In genomic region chr5:69188811-69189161, GRCh38 we compare ENCODE assay signal across 8 cellular contexts.
DNase-seq lines count a peak whose midpoint lies in the region; ATAC-seq and TF ChIP-seq lines count a peak whose summit lies in the region.

No MANE protein-coding gene starts in this region.

- H3K9ac ChIP-seq in DND-41 (ENCODE audit: low read depth, low read length) (peak overlapping the region; percentile 77), NT2/D1 (ENCODE audit: insufficient read length, low read depth) (peak overlapping the region; percentile 93), parathyroid adenoma (peak overlapping the region; percentile 12)

- peak overlapping the region; percentile 48 to 88 for H3K4me3 ChIP-seq in DND-41 (ENCODE audit: low read depth in 1 of 2, low read length in 2 of 2)
- peak overlapping the region; percentile 93 for H3K4me3 ChIP-seq in NT2/D1 (ENCODE audit: insufficient read length, low read depth)
- H3K4me3 ChIP-seq in epithelial cell of esophagus (ENCODE audit: low read length): peak overlapping the region; percentile 98
- peak overlapping the region; percentile 91 for H3K4me3 ChIP-seq in parathyroid adenoma (ENCODE audit: low read depth, low read length)

- DNase-seq in DND-41: no peak
- DNase-seq in NT2/D1 (ENCODE audit: low read depth, low spot score): no peak
- DNase-seq in epithelial cell of esophagus (ENCODE audit: low read depth): no peak
- no peak for DNase-seq in kidney glomerular epithelial cell (lab: John Stamatoyannopoulos, UW)
- DNase-seq in 8988T: no peak

- TF ChIP-seq CTCF in DND-41 (IDR thresholded peaks at IDR 0.05; ENCODE audit: borderline replicate concordance, extremely low read depth, low read length, poor library complexity, severe bottlenecking) (no peak), epithelial cell of esophagus (IDR thresholded peaks at IDR 0.05; ENCODE audit: insufficient read depth, low read depth, low read length, missing control alignments) (no peak), parathyroid adenoma (IDR thresholded peaks at IDR 0.05) (no peak)

- H3K27me3 ChIP-seq in DND-41 (ENCODE audit: insufficient read depth, low read length, poor library complexity): no peaks in the 10 kb centered on the region
- H3K27me3 ChIP-seq in NT2/D1 (ENCODE audit: insufficient read depth, insufficient read length): no peaks in the 10 kb centered on the region
- H3K27me3 ChIP-seq in parathyroid adenoma (ENCODE audit: control insufficient read depth, insufficient read depth, low read length): no peaks in the 10 kb centered on the region

- no peaks in the 10 kb centered on the region for H4K20me1 ChIP-seq in DND-41 (ENCODE audit: insufficient read depth, low read length)

- H3K36me3 ChIP-seq in DND-41 (ENCODE audit: insufficient read depth, low read length): peaks cover 23% of the 10 kb centered on the region
- peaks cover 15% of the 10 kb centered on the region for H3K36me3 ChIP-seq in NT2/D1 (ENCODE audit: insufficient read depth, insufficient read length, low read length)
- no peaks in the 10 kb centered on the region for H3K36me3 ChIP-seq in parathyroid adenoma (ENCODE audit: control insufficient read depth, insufficient read depth, low read length)

- H3K9me3 ChIP-seq in DND-41 (ENCODE audit: insufficient read depth, low read length, severe bottlenecking) (no peaks in the 10 kb centered on the region), NT2/D1 (ENCODE audit: insufficient read depth, low read length) (no peaks in the 10 kb centered on the region), parathyroid adenoma (ENCODE audit: control insufficient read depth, low read length) (no peaks in the 10 kb centered on the region)

- H3K27ac ChIP-seq in DND-41 (ENCODE audit: low read length) (peak overlapping the region; percentile 89), parathyroid adenoma (peak overlapping the region; percentile 85)

- peak overlapping the region; percentile 89 for H2AFZ ChIP-seq in DND-41 (ENCODE audit: low read depth, low read length)
- peak overlapping the region; percentile 84 for H2AFZ ChIP-seq in parathyroid adenoma

- H3K79me2 ChIP-seq in DND-41 (ENCODE audit: insufficient read depth, low read length): peaks cover 26% of the 10 kb centered on the region
- no peaks in the 10 kb centered on the region for H3K79me2 ChIP-seq in parathyroid adenoma

- H3K4me2 ChIP-seq in DND-41 (ENCODE audit: insufficient read depth, low read length) (peak overlapping the region; percentile 91), parathyroid adenoma (ENCODE audit: low read length) (peak overlapping the region; percentile 92)

- no peak for ATAC-seq in DND-41 (ENCODE audit: insufficient read depth, low read depth)
- ATAC-seq in HG02588 (IDR thresholded peaks at IDR 0.05; ENCODE audit: unreplicated experiment): no peak
- ATAC-seq in GM19328 (IDR thresholded peaks at IDR 0.05; ENCODE audit: unreplicated experiment): no peak

- H3K4me1 ChIP-seq in DND-41 (ENCODE audit: insufficient read depth, low read length) (peaks cover 28% of the 10 kb centered on the region), NT2/D1 (ENCODE audit: insufficient read depth, insufficient read length) (no peaks in the 10 kb centered on the region), parathyroid adenoma (no peaks in the 10 kb centered on the region)

Comparison
In these comparisons a context has a peak if more than half of its experiments do, and no peak if none do; other contexts are left out.
1. H3K9ac ChIP-seq: peak in every context shown above with its lines; median percentile 93 in NT2/D1; 77 in DND-41; 12 in parathyroid adenoma.